10 cellular contexts compared by ENCODE assay signal in genomic region chr10:34305189-34305588, GRCh38.
DNase-seq lines count a peak whose midpoint lies in the region; ATAC-seq, FAIRE-seq and TF ChIP-seq lines count a peak whose summit lies in the region.
"Had no signal": no experiment of that assay in that cellular context is flagged by ENCODE, and none has a peak within 500 bp of the region (broad histone marks: within the 10 kb centered on the region; RNA-seq: fewer than 3 reads in every experiment).

No MANE protein-coding gene starts in this region.

- H4K20me1 ChIP-seq in OCI-LY7 (ENCODE audit: insufficient read depth, low read length), result no peaks in the 10 kb centered on the region

- CTCF ChIA-PET in OCI-LY7 (lab: Charles Lee; ENCODE audit: unreplicated experiment), result no interaction called here

- H3K27ac ChIP-seq in OCI-LY7 (ENCODE audit: low read depth, low read length, poor library complexity, severe bottlenecking), result no peak overlapping the region
- H3K27ac ChIP-seq in lower lobe of right lung, result no peak overlapping the region
- no peak overlapping the region for H3K27ac ChIP-seq in adrenal gland

- peak; percentile 21 for DNase-seq in GM13977 (ENCODE audit: low spot score)
- DNase-seq in OCI-LY7 (ENCODE audit: low spot score), result peak; percentile 1
- DNase-seq in lower lobe of right lung, result peak; percentile 86
- no peak for DNase-seq in NCI-H2196 (lab: John Stamatoyannopoulos, UW; ENCODE audit: unreplicated experiment)
- no peak for DNase-seq in adrenal gland
- no peak for DNase-seq in D721Med (ENCODE audit: insufficient read length, low spot score)
- no peak for DNase-seq in NCI-H2227 (lab: John Stamatoyannopoulos, UW; ENCODE audit: unreplicated experiment)

- intact Hi-C loops in OCI-LY7 (cut with micrococcal nuclease; ENCODE audit: unreplicated experiment) (no loop called here), lower lobe of right lung (cut with DNase I) (no loop called here), adrenal gland (cut with DNase I) (no loop called here)

- in situ Hi-C loops in GM13977 (cut with MboI; ENCODE audit: low pct_unique_long_range_greater_than_20kb, low sequenced_read_pairs, unreplicated experiment), result no loop called here

- no peaks in the 10 kb centered on the region for H3K9me2 ChIP-seq in OCI-LY7 (ENCODE audit: insufficient read depth, low read length)

- no peak overlapping the region for H2AFZ ChIP-seq in OCI-LY7 (ENCODE audit: low read length)

- POLR2A ChIA-PET in OCI-LY7 (lab: Charles Lee), result no interaction called here

- TF ChIP-seq CTCF in GM13977 (IDR thresholded peaks at IDR 0.05; ENCODE audit: extremely low read depth, insufficient read depth, missing control alignments) (peak; percentile 43), OCI-LY7 (conservative IDR thresholded peaks at IDR 0.05; ENCODE audit: low read length) (0 out of 2 replicates have a peak, but pooled peaks have one; percentile 45), lower lobe of right lung (IDR thresholded peaks at IDR 0.05) (peak; percentile 39), adrenal gland (IDR thresholded peaks at IDR 0.05) (no peak), D721Med (IDR thresholded peaks at IDR 0.05; ENCODE audit: insufficient read depth, missing control alignments) (no peak)

- BruUV-seq in OCI-LY7 (replicated peaks; lab: Mats Ljungman, UMichigan), result no TSS peak

- no peak for FAIRE-seq in D721Med (lab: Jason Lieb, UNC)
- FAIRE-seq: TTC549 had no signal

- H3K4me2 ChIP-seq in OCI-LY7 (ENCODE audit: low read length), result no peak overlapping the region

- H3K9me3 ChIP-seq in OCI-LY7 (ENCODE audit: low read length), result no peaks in the 10 kb centered on the region
- H3K9me3 ChIP-seq in lower lobe of right lung, result no peaks in the 10 kb centered on the region
- H3K9me3 ChIP-seq in adrenal gland (replicated peaks in 1 of 3), result no peaks in the 10 kb centered on the region

- ATAC-seq in HG02763 (IDR thresholded peaks at IDR 0.05; ENCODE audit: unreplicated experiment) (peak; percentile 77), lower lobe of right lung (peak; percentile 97 to 98)

- no peaks in the 10 kb centered on the region for H3K36me3 ChIP-seq in OCI-LY7 (ENCODE audit: insufficient read depth, low read length)
- peaks cover 3% of the 10 kb centered on the region for H3K36me3 ChIP-seq in lower lobe of right lung
- no peaks in the 10 kb centered on the region for H3K36me3 ChIP-seq in adrenal gland (replicated peaks in 1 of 2)

- H3K4me1 ChIP-seq in OCI-LY7 (ENCODE audit: insufficient read depth, low read length, poor library complexity, severe bottlenecking) (no peaks in the 10 kb centered on the region), lower lobe of right lung (no peaks in the 10 kb centered on the region), adrenal gland (replicated peaks in 1 of 2) (no peaks in the 10 kb centered on the region)

- no peak for TF ChIP-seq POLR2A in adrenal gland (IDR thresholded peaks at IDR 0.05)

- H3K79me2 ChIP-seq in OCI-LY7 (ENCODE audit: insufficient read depth, low read depth, low read length), result no peaks in the 10 kb centered on the region

- WGBS in adrenal gland, 4 donors, result 86 to 93% (median 91%) methylated on average over 6 of the region's 6 CpGs

- H3K27me3 ChIP-seq in lower lobe of right lung (ENCODE audit: low read depth) (no peaks in the 10 kb centered on the region), adrenal gland (no peaks in the 10 kb centered on the region)

- H3K4me3 ChIP-seq in OCI-LY7 (ENCODE audit: low read depth, low read length, poor library complexity, severe bottlenecking) (no peak overlapping the region), lower lobe of right lung (no peak overlapping the region), adrenal gland (no peak overlapping the region)
- H3K4me3 ChIP-seq: skin epidermis had no signal

Comparison
In these comparisons a context has a peak if more than half of its experiments do, and no peak if none do; other contexts are left out.
1. DNase-seq: peak in GM13977 (single experiment), OCI-LY7 (single experiment) and lower lobe of right lung (single experiment); none in NCI-H2196 (single experiment), adrenal gland (0 of 7), D721Med (single experiment) and NCI-H2227 (single experiment).
2. CTCF ChIP-seq: peak in GM13977 (single experiment), OCI-LY7 (single experiment) and lower lobe of right lung (single experiment); none in adrenal gland (0 of 6) and D721Med (single experiment).